Comparison of ENCODE assay signal across 8 cellular contexts in the genomic region with DNA sequence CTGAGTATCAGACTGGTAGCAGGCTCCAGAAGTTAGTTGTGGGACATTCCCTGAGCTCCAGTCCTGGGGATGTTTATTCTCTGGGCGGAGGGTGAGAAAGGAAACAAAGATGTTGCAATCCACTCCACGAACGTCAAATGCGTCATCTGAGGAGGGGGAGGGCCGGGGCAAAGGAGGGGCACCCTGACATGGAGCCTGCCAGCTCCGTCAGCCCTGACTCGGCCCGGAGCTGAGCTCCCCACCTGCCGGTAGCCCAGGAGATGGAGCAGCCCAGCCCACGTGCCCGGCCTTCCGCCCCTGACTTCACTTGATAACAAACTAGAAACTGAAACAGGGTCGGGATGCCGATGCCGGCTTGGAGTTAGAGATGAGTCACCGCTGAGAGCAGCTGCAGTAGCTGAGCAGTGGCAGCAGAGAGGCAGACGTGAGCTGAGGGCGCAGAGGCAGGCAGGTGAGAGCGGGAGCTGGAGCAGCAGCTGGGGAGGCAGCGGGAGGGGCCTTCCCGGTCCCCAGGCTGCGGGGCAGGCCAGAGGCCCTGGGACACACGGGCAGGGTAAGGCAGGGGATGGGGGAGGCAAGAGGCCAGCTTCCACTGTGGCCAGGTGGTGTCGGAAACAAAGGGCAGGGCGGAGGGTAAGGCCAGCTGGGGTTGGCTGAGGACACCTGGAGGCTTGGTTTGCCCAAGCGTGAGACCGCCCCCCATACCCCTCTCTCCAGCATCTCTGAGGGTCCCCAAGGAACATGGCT. TPM values are rescaled to one million over a fixed set of nuclear protein-coding genes. Genes with fewer than 3 reads are reported as not detected.
DNase-seq lines count a peak whose midpoint lies in the region; ATAC-seq and TF ChIP-seq lines count a peak whose summit lies in the region.

A gene (plus strand): TSS at position 391 of the 747 bp plus-strand sequence. CDS start 351 bp downstream, at position 742.

- DNase-seq in AG09319 (ENCODE audit: extremely low read depth, low read depth), result peak; percentile 90
- peak; percentile 84 for DNase-seq in NCI-H510A (lab: John Stamatoyannopoulos, UW)
- peak; percentile 98 for DNase-seq in activated CD4-positive, alpha-beta T cell treated with anti-CD3 and anti-CD28 coated beads for 36 hours
- peak; percentile 97 for DNase-seq in choroid plexus epithelial cell (ENCODE audit: low read depth)
- peak; percentile 99 for DNase-seq in kidney tubule cell (ENCODE audit: low spot score)
- peak; percentile 84 to 90 for DNase-seq in stimulated activated CD4-positive, alpha-beta T cell treated with anti-CD3 and anti-CD28 coated beads, Interleukin-1b, Interleukin-23, amount 100 ng/mL, for 4 hours (ENCODE audit: low read depth in 2 of 2)

- TF ChIP-seq CTCF in AG09319 (IDR thresholded peaks at IDR 0.05; ENCODE audit: low read depth, low read length) (peak; percentile 34), choroid plexus epithelial cell (conservative IDR thresholded peaks at IDR 0.05; ENCODE audit: low read depth, low read length) (peak; percentile 61)

- H3K9me3 Mint-ChIP-seq in activated CD4-positive, alpha-beta T cell treated with anti-CD3 and anti-CD28 coated beads for 36 hours (ENCODE audit: low read depth), result no peaks in the 10 kb centered on the region

- peaks cover 50% of the 10 kb centered on the region for H3K36me3 Mint-ChIP-seq in activated CD4-positive, alpha-beta T cell treated with anti-CD3 and anti-CD28 coated beads for 36 hours (ENCODE audit: low read depth)

- peak within 1 kb of the TSS; percentile 63 for H3K4me3 ChIP-seq in choroid plexus epithelial cell (ENCODE audit: low read depth, low read length)

- ATAC-seq in GM18907 (IDR thresholded peaks at IDR 0.05; ENCODE audit: unreplicated experiment) (peak; percentile 70), HG03139 (IDR thresholded peaks at IDR 0.05; ENCODE audit: unreplicated experiment) (peak; percentile 62)
- ATAC-seq in activated CD4-positive, alpha-beta T cell treated with anti-CD3 and anti-CD28 coated beads for 36 hours, result peak; percentile 83

- H3K27ac Mint-ChIP-seq in activated CD4-positive, alpha-beta T cell treated with anti-CD3 and anti-CD28 coated beads for 36 hours, result peak within 1 kb of the TSS; percentile 98

- CTCF ChIA-PET in activated CD4-positive, alpha-beta T cell treated with anti-CD3 and anti-CD28 coated beads for 36 hours (lab: Charles Lee), result interaction anchor here (0.6 to 1.8 kb wide), 12 partner anchors 9 to 507 kb away, joined by 3 to 13 read pairs (median 4); a partner anchor contains a TSS

- H3K27me3 Mint-ChIP-seq in activated CD4-positive, alpha-beta T cell treated with anti-CD3 and anti-CD28 coated beads for 36 hours, result no peaks in the 10 kb centered on the region

- H3K4me3 Mint-ChIP-seq in activated CD4-positive, alpha-beta T cell treated with anti-CD3 and anti-CD28 coated beads for 36 hours, result peak within 1 kb of the TSS; percentile 87

- POLR2A ChIA-PET in activated CD4-positive, alpha-beta T cell treated with anti-CD3 and anti-CD28 coated beads for 36 hours (lab: Charles Lee), result interaction anchor here (0.8 to 2.1 kb wide), 7 partner anchors 11 to 539 kb away, joined by 3 to 21 read pairs (median 5); a partner anchor contains a TSS

- intact Hi-C loops in activated CD4-positive, alpha-beta T cell treated with anti-CD3 and anti-CD28 coated beads for 36 hours (cut with DNase I, micrococcal nuclease), result loop anchor here (1.0 kb wide), 4 partner anchors 11 to 92 kb away; a partner anchor contains a TSS

- H3K4me1 Mint-ChIP-seq in activated CD4-positive, alpha-beta T cell treated with anti-CD3 and anti-CD28 coated beads for 36 hours, result peaks cover 87% of the 10 kb centered on the region

RNA-seq across cellular contexts. Expression of the gene that starts here (rescaled TPM):
- total RNA-seq in activated CD4-positive, alpha-beta T cell treated with anti-CD3 and anti-CD28 coated beads for 36 hours, result 100 to 1,000 TPM; 107 to 120 TPM

Comparison
In these comparisons a context has a peak if more than half of its experiments do, and no peak if none do; other contexts are left out.
1. Peak in every context shown above with its lines: DNase-seq, ATAC-seq and H3K4me3 ChIP-seq.